Comparison of ENCODE assay signal across 1 cellular context in the genomic region with DNA sequence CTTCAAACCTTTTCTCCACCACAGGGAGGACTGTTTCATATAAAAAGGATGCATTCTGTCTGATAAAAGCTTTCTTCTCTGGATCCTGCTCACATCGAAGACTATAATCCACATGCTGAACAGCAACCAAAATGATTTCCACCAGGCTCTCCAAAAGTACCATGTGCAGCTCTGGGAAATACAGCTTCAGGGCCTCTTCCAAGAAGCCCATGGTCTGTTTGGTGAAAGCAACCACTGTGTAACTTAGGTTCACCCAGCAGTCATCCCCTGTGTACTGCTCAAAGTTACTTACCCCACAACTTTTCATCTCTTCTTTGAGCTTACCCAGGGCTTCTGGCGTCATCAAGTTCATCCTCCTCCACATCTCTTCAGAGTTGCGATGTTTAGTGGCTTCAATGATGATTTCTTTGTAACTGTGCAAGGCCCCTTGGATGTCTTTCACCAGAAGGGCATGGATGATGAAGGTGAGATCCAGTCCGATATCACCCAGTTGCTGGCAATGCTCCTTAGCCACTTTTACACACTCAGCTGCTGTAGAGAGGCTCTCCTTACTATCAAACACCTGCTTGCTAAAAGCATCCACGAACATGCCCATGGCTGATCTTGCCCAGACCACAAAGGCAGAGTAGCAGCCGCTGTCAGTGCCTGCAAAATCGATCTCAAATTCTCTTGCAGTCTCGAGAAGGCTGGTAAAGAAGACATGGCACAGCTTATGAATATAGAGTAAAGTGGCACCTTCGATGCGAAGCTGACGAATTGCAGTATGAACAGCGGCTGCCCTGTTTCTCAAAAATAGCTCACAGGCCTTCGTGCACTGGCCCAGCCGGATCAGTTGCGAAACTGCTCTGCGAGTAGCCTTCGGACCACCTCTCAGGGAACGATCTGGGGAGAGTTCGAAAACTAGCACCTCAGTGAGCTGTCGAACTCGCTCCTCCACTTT.
TF ChIP-seq lines count a peak whose summit lies in the region.

No MANE protein-coding gene starts in this region.

TF ChIP-seq in K562, 482 proteins besides CTCF, POLR2A, EP300 and RAD21 (continues in another document):
- TF ChIP-seq KDM1A (IDR thresholded peaks at IDR 0.05) (peak in 1 of 2 experiments; percentile 33; a peak in 1 of 4 replicates), HDAC1 (IDR thresholded peaks at IDR 0.05) (peak in 1 of 2 experiments; percentile 19; a peak in 1 of 4 replicates), LCOR (CRISPR knock-in tag; IDR thresholded peaks at IDR 0.05) (no peak), ZFPM2 (CRISPR knock-in tag; IDR thresholded peaks at IDR 0.05) (no peak), NR2F6 (CRISPR knock-in tag; IDR thresholded peaks at IDR 0.05) (no peak), TFAP4 (CRISPR knock-in tag; IDR thresholded peaks at IDR 0.05; ENCODE audit: borderline replicate concordance) (peak; percentile 3; the same call in 1 of the 2 replicates), ZNF274 (IDR thresholded peaks at IDR 0.05; ENCODE audit: borderline replicate concordance, low read depth, low read length) (no peak), HDAC8 (tag; IDR thresholded peaks at IDR 0.05) (0 out of 2 replicates have a peak, but pooled peaks have one; percentile 28), SNAPC5 (CRISPR knock-in tag; IDR thresholded peaks at IDR 0.05) (no peak), RBBP5 (IDR thresholded peaks at IDR 0.05; ENCODE audit: borderline replicate concordance, insufficient read depth, low read length, poor library complexity, severe bottlenecking) (peak; percentile 41), SIN3B (IDR thresholded peaks at IDR 0.05; ENCODE audit: low read depth) (no peak), ZNF830 (CRISPR knock-in tag; IDR thresholded peaks at IDR 0.05) (peak; percentile 8; the same call in 1 of the 2 replicates), ZFX (CRISPR knock-in tag; IDR thresholded peaks at IDR 0.05) (peak; percentile 35; the same call in 1 of the 2 replicates), RFX1 (IDR thresholded peaks at IDR 0.05) (no peak), TBP (optimal IDR thresholded peaks at IDR 0.05; ENCODE audit: low read depth, low read length) (peak; percentile 16), SMARCB1 (IDR thresholded peaks at IDR 0.05; ENCODE audit: insufficient read length, low read depth) (no peak), ZNF511 (CRISPR knock-in tag; IDR thresholded peaks at IDR 0.05) (no peak), ZNF146 (CRISPR knock-in tag; IDR thresholded peaks at IDR 0.05; ENCODE audit: unreplicated experiment) (no peak), ZNF592 (IDR thresholded peaks at IDR 0.05) (0 out of 2 replicates have a peak, but pooled peaks have one; percentile 18), FOXP1 (CRISPR knock-in tag; IDR thresholded peaks at IDR 0.05) (0 out of 2 replicates have a peak, but pooled peaks have one; percentile 20), NEUROD1 (IDR thresholded peaks at IDR 0.05; ENCODE audit: borderline replicate concordance, low read depth, low read length, partially characterized antibody) (no peak), HEY1 (CRISPR knock-in tag; IDR thresholded peaks at IDR 0.05; ENCODE audit: borderline replicate concordance) (no peak), MNT (conservative IDR thresholded peaks at IDR 0.05) (peak in 1 of 2 experiments; percentile 51; a peak in 3 of 4 replicates), SNIP1 (IDR thresholded peaks at IDR 0.05; ENCODE audit: low read depth) (no peak), EP400 (IDR thresholded peaks at IDR 0.05) (peak; percentile 21; the same call in 1 of the 2 replicates)
- TF ChIP-seq, protein P1, sequence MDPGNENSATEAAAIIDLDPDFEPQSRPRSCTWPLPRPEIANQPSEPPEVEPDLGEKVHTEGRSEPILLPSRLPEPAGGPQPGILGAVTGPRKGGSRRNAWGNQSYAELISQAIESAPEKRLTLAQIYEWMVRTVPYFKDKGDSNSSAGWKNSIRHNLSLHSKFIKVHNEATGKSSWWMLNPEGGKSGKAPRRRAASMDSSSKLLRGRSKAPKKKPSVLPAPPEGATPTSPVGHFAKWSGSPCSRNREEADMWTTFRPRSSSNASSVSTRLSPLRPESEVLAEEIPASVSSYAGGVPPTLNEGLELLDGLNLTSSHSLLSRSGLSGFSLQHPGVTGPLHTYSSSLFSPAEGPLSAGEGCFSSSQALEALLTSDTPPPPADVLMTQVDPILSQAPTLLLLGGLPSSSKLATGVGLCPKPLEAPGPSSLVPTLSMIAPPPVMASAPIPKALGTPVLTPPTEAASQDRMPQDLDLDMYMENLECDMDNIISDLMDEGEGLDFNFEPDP (CRISPR knock-in tag; IDR thresholded peaks at IDR 0.05) = no peak
- TF ChIP-seq, protein P2, sequence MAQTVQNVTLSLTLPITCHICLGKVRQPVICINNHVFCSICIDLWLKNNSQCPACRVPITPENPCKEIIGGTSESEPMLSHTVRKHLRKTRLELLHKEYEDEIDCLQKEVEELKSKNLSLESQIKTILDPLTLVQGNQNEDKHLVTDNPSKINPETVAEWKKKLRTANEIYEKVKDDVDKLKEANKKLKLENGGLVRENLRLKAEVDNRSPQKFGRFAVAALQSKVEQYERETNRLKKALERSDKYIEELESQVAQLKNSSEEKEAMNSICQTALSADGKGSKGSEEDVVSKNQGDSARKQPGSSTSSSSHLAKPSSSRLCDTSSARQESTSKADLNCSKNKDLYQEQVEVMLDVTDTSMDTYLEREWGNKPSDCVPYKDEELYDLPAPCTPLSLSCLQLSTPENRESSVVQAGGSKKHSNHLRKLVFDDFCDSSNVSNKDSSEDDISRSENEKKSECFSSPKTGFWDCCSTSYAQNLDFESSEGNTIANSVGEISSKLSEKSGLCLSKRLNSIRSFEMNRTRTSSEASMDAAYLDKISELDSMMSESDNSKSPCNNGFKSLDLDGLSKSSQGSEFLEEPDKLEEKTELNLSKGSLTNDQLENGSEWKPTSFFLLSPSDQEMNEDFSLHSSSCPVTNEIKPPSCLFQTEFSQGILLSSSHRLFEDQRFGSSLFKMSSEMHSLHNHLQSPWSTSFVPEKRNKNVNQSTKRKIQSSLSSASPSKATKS (CRISPR knock-in tag; IDR thresholded peaks at IDR 0.05) = no peak
- TF ChIP-seq, protein P3, sequence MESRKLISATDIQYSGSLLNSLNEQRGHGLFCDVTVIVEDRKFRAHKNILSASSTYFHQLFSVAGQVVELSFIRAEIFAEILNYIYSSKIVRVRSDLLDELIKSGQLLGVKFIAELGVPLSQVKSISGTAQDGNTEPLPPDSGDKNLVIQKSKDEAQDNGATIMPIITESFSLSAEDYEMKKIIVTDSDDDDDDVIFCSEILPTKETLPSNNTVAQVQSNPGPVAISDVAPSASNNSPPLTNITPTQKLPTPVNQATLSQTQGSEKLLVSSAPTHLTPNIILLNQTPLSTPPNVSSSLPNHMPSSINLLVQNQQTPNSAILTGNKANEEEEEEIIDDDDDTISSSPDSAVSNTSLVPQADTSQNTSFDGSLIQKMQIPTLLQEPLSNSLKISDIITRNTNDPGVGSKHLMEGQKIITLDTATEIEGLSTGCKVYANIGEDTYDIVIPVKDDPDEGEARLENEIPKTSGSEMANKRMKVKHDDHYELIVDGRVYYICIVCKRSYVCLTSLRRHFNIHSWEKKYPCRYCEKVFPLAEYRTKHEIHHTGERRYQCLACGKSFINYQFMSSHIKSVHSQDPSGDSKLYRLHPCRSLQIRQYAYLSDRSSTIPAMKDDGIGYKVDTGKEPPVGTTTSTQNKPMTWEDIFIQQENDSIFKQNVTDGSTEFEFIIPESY (CRISPR knock-in tag; IDR thresholded peaks at IDR 0.05) = no peak
